In genomic region chr10:71216751-71217265, GRCh38 we compare ENCODE assay signal across 8 cellular contexts. TPM values are rescaled to one million over a fixed set of nuclear protein-coding genes. Genes with fewer than 3 reads are reported as not detected.
A peak's percentile ranks its signal among the peaks of the same experiment; 100 is the strongest.
DNase-seq lines count a peak whose midpoint lies in the region; ATAC-seq, FAIRE-seq and TF ChIP-seq lines count a peak whose summit lies in the region.

No MANE protein-coding gene starts in this region.

- H3K9ac ChIP-seq in astrocyte (ENCODE audit: low read length) (peak overlapping the region; percentile 71), kidney (ENCODE audit: low read length in 2 of 2) (peak overlapping the region in 1 of 2 donors; percentile 13)

- H3K4me3 ChIP-seq in astrocyte (ENCODE audit: insufficient read depth, low read depth, low read length) = peak overlapping the region; percentile 57
- peak overlapping the region; percentile 56 to 59 for H3K4me3 ChIP-seq in kidney (ENCODE audit: low read length in 2 of 2)

- intact Hi-C loops in activated CD4-positive, alpha-beta T cell treated with anti-CD3 and anti-CD28 coated beads, Interleukin-2, amount 10 ng/mL, durations not matched to agents 24 days and 14 days (cut with micrococcal nuclease) = no loop called here
- intact Hi-C loops in kidney (cut with DNase I) = loop anchor here (10.0 kb wide), 1 partner anchor 292 kb away; no protein-coding TSS in a partner anchor

- FAIRE-seq in astrocyte (lab: Jason Lieb, UNC) (no peak), kidney (lab: Jason Lieb, UNC) (no peak)

- H3K4me1 Mint-ChIP-seq in activated CD4-positive, alpha-beta T cell treated with anti-CD3 and anti-CD28 coated beads, Interleukin-2, amount 10 ng/mL, durations not matched to agents 24 days and 14 days = peaks cover 8% of the 10 kb centered on the region
- peaks cover 43% of the 10 kb centered on the region for H3K4me1 Mint-ChIP-seq in astrocyte (ENCODE audit: low read depth, unreplicated experiment)

- TF ChIP-seq CTCF in astrocyte (IDR thresholded peaks at IDR 0.05; ENCODE audit: insufficient read depth, low read depth, low read length) (no peak), kidney (IDR thresholded peaks at IDR 0.05; ENCODE audit: borderline replicate concordance, extremely low read depth, insufficient read depth) (no peak)

- H3K36me3 ChIP-seq in astrocyte (ENCODE audit: insufficient read depth, low read length) (no peaks in the 10 kb centered on the region), kidney (ENCODE audit: control insufficient read depth in 1 of 2, insufficient read depth in 2 of 2, low read length in 2 of 2) (no peaks in the 10 kb centered on the region)

- DNase-seq in activated CD4-positive, alpha-beta T cell treated with anti-CD3 and anti-CD28 coated beads, Interleukin-2, amount 10 ng/mL, durations not matched to agents 24 days and 14 days = no peak
- DNase-seq in activated CD4-positive, alpha-beta T cell treated with anti-CD3 and anti-CD28 coated beads for 1 hour = no peak
- DNase-seq in astrocyte (ENCODE audit: low read depth) (no peak), kidney (no peak)
- DNase-seq in activated CD4-positive, alpha-beta T cell treated with anti-CD3 and anti-CD28 coated beads for 4 hours = no peak

- peak overlapping the region; percentile 41 for H3K4me3 Mint-ChIP-seq in activated CD4-positive, alpha-beta T cell treated with anti-CD3 and anti-CD28 coated beads, Interleukin-2, amount 10 ng/mL, durations not matched to agents 24 days and 14 days
- H3K4me3 Mint-ChIP-seq in astrocyte (ENCODE audit: unreplicated experiment) = peak overlapping the region; percentile 84

- H2AFZ ChIP-seq in astrocyte (ENCODE audit: low read depth, low read length) = peak overlapping the region; percentile 44

- H3K27ac ChIP-seq in astrocyte (ENCODE audit: low read depth, low read length) (no peak overlapping the region), kidney (ENCODE audit: low read depth in 2 of 2, low read length in 2 of 2) (no peak overlapping the region), temporal lobe (ENCODE audit: low read depth, low read length) (peak overlapping the region; percentile 69)

- H3K9me3 ChIP-seq in astrocyte (ENCODE audit: insufficient read depth, low read depth, low read length) (no peaks in the 10 kb centered on the region), kidney (ENCODE audit: control insufficient read depth in 1 of 2, low read length in 2 of 2) (no peaks in the 10 kb centered on the region)

- no peak for ATAC-seq in HG02885 (IDR thresholded peaks at IDR 0.05; ENCODE audit: poor library complexity, unreplicated experiment)
- no peak for ATAC-seq in GM21515 (IDR thresholded peaks at IDR 0.05; ENCODE audit: unreplicated experiment)

- no peaks in the 10 kb centered on the region for H3K36me3 Mint-ChIP-seq in activated CD4-positive, alpha-beta T cell treated with anti-CD3 and anti-CD28 coated beads, Interleukin-2, amount 10 ng/mL, durations not matched to agents 24 days and 14 days (ENCODE audit: low read depth)
- peaks cover 5% of the 10 kb centered on the region for H3K36me3 Mint-ChIP-seq in astrocyte (ENCODE audit: low read depth, unreplicated experiment)

- H3K4me2 ChIP-seq in astrocyte (ENCODE audit: low read length) = peak overlapping the region; percentile 86

- H3K4me1 ChIP-seq in astrocyte (ENCODE audit: insufficient read depth, low read length) (peaks cover 37% of the 10 kb centered on the region), kidney (ENCODE audit: control insufficient read depth in 1 of 2, insufficient read depth in 1 of 2, low read depth in 1 of 2, low read length in 2 of 2) (peaks cover 16 to 37% of the 10 kb centered on the region in 2 donors)

- H3K27ac Mint-ChIP-seq in activated CD4-positive, alpha-beta T cell treated with anti-CD3 and anti-CD28 coated beads, Interleukin-2, amount 10 ng/mL, durations not matched to agents 24 days and 14 days = no peak overlapping the region
- peak overlapping the region; percentile 58 for H3K27ac Mint-ChIP-seq in astrocyte (ENCODE audit: unreplicated experiment)

- H4K20me1 ChIP-seq in astrocyte (ENCODE audit: insufficient read depth, low read length) = peaks cover 68% of the 10 kb centered on the region

- H3K27me3 Mint-ChIP-seq in activated CD4-positive, alpha-beta T cell treated with anti-CD3 and anti-CD28 coated beads, Interleukin-2, amount 10 ng/mL, durations not matched to agents 24 days and 14 days = peaks cover 69% of the 10 kb centered on the region
- H3K27me3 Mint-ChIP-seq in astrocyte (ENCODE audit: low read depth, unreplicated experiment) = peaks cover 1% of the 10 kb centered on the region

- H3K9me3 Mint-ChIP-seq in activated CD4-positive, alpha-beta T cell treated with anti-CD3 and anti-CD28 coated beads, Interleukin-2, amount 10 ng/mL, durations not matched to agents 24 days and 14 days = no peaks in the 10 kb centered on the region
- H3K9me3 Mint-ChIP-seq in astrocyte (ENCODE audit: unreplicated experiment) = no peaks in the 10 kb centered on the region

- peaks cover 69% of the 10 kb centered on the region for H3K79me2 ChIP-seq in astrocyte (ENCODE audit: insufficient read depth, low read length)

- H3K27me3 ChIP-seq in astrocyte (ENCODE audit: insufficient read depth, low read length) = peaks cover 1% of the 10 kb centered on the region

RNA-seq across cellular contexts. Expression of gene UNC5B, which starts 4.4 kb away (rescaled TPM):
- 0.02 and 0.14 TPM in 2 replicates for total RNA-seq in activated CD4-positive, alpha-beta T cell treated with anti-CD3 and anti-CD28 coated beads, Interleukin-2, amount 10 ng/mL, durations not matched to agents 24 days and 14 days
- total RNA-seq in astrocyte (15.0 and 32.8 TPM in 2 replicates), kidney (22.6 TPM), temporal lobe (4.2 TPM)
- 5.5 TPM for polyA plus RNA-seq in kidney (ENCODE audit: insufficient read depth, low read depth, low replicate concordance)
